In the genomic region with DNA sequence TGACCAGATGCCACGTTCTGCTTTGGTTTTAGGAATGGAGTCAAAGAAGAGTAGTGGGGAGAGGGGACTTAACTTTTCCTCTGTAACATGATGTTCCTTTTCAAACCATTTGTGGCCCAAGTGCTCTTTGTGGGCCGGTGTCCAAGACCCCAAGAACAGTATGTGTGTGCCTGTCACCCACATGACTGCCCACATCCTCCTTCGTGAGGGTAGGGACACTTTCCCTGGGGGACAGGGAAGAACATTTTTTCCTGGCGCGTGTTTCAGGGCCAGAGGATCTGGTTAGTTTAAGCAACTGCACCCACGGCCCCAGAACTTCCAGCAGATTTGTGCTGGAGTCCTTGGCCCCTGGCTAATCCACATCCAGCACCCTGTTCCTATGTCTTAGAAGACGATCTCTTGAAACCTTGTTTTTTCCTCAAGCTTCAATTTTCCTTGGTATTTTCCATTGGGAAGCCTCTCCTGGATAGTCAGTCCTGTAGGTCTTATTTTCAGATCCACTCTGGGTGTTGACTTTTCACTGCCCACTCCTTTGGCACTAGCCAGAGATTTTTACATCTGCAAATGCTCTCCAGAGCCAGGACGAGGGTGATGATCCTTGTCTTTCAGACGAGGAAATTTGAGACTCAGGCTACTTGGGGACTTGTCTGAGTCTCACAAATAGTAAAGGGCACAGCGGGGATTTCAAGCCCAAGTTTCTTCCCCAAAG, we compare ENCODE assay signal across 2 cellular contexts.
TF ChIP-seq lines count a peak whose summit lies in the region.

No MANE protein-coding gene starts in this region.

TF ChIP-seq in liver, 16 proteins besides CTCF, POLR2A, EP300 and RAD21:
- TF ChIP-seq NR2F2 (IDR thresholded peaks at IDR 0.05) (peak; percentile 44), EGR1 (IDR thresholded peaks at IDR 0.05; ENCODE audit: low read depth in 2 of 2) (peak in 1 of 2 donors; percentile 27), YY1 (IDR thresholded peaks at IDR 0.05) (no peak)

TF ChIP-seq in HepG2, 621 proteins besides CTCF, POLR2A, EP300 and RAD21:
- TF ChIP-seq, protein P1, sequence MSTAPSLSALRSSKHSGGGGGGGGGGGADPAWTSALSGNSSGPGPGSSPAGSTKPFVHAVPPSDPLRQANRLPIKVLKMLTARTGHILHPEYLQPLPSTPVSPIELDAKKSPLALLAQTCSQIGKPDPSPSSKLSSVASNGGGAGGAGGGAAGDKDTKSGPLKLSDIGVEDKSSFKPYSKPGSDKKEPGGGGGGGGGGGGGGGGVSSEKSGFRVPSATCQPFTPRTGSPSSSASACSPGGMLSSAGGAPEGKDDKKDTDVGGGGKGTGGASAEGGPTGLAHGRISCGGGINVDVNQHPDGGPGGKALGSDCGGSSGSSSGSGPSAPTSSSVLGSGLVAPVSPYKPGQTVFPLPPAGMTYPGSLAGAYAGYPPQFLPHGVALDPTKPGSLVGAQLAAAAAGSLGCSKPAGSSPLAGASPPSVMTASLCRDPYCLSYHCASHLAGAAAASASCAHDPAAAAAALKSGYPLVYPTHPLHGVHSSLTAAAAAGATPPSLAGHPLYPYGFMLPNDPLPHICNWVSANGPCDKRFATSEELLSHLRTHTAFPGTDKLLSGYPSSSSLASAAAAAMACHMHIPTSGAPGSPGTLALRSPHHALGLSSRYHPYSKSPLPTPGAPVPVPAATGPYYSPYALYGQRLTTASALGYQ (CRISPR knock-in tag; IDR thresholded peaks at IDR 0.05) = no peak
- TF ChIP-seq SNAPC2 (CRISPR knock-in tag; IDR thresholded peaks at IDR 0.05) (no peak), ZNF263 (CRISPR knock-in tag; IDR thresholded peaks at IDR 0.05) (no peak), ZNF441 (CRISPR knock-in tag; IDR thresholded peaks at IDR 0.05; ENCODE audit: borderline replicate concordance) (no peak), ZNF256 (CRISPR knock-in tag; conservative IDR thresholded peaks at IDR 0.05) (no peak), ZNF747 (CRISPR knock-in tag; IDR thresholded peaks at IDR 0.05; ENCODE audit: borderline replicate concordance) (no peak), ZNF326 (CRISPR knock-in tag; IDR thresholded peaks at IDR 0.05; ENCODE audit: borderline replicate concordance) (no peak), ZNF781 (CRISPR knock-in tag; IDR thresholded peaks at IDR 0.05; ENCODE audit: borderline replicate concordance, not compliant biosample characterization) (no peak), ZFP41 (CRISPR knock-in tag; IDR thresholded peaks at IDR 0.05; ENCODE audit: borderline replicate concordance) (no peak), RCOR2 (CRISPR knock-in tag; IDR thresholded peaks at IDR 0.05) (no peak), TAF15 (IDR thresholded peaks at IDR 0.05; ENCODE audit: low read depth, low read length, poor library complexity, severe bottlenecking) (no peak), NFATC3 (CRISPR knock-in tag; IDR thresholded peaks at IDR 0.05) (no peak), ZNF335 (CRISPR knock-in tag; IDR thresholded peaks at IDR 0.05) (no peak), NONO (IDR thresholded peaks at IDR 0.05) (no peak), NONO (CRISPR knock-in tag; conservative IDR thresholded peaks at IDR 0.05) (no peak), MEIS1 (CRISPR knock-in tag; IDR thresholded peaks at IDR 0.05; ENCODE audit: borderline replicate concordance) (no peak), KDM2A (CRISPR knock-in tag; IDR thresholded peaks at IDR 0.05; ENCODE audit: borderline replicate concordance, low read depth) (no peak)
TF ChIP-seq in HepG2: peak in this region for 0.
